11 cellular contexts compared by ENCODE assay signal in genomic region chr17:78474631-78475146, GRCh38.
DNase-seq lines count a peak whose midpoint lies in the region; ATAC-seq and TF ChIP-seq lines count a peak whose summit lies in the region.
"Had no signal": no experiment of that assay in that cellular context is flagged by ENCODE, and none has a peak within 500 bp of the region (broad histone marks: within the 10 kb centered on the region; RNA-seq: fewer than 3 reads in every experiment).

No MANE protein-coding gene starts in this region.

- no peak for TF ChIP-seq CTCF in OCI-LY3 (IDR thresholded peaks at IDR 0.05; ENCODE audit: low read depth, low read length)

- no peak overlapping the region for H3K4me3 Mint-ChIP-seq in stimulated activated effector memory CD8-positive, alpha-beta T cell treated with anti-CD3 and anti-CD28 coated beads, Interleukin-12 subunit alpha, Interleukin-12 subunit beta, amount 100 ng/mL, for 72 hours
- H3K4me3 Mint-ChIP-seq: activated naive CD4-positive, alpha-beta T cell treated with anti-CD3 and anti-CD28 coated beads, Interleukin-2, amount 50 U/mL, for 24 hours had no signal

- peaks cover 29% of the 10 kb centered on the region for H3K4me1 Mint-ChIP-seq in stimulated activated effector memory CD8-positive, alpha-beta T cell treated with anti-CD3 and anti-CD28 coated beads, Interleukin-12 subunit alpha, Interleukin-12 subunit beta, amount 100 ng/mL, for 72 hours
- H3K4me1 Mint-ChIP-seq: activated naive CD4-positive, alpha-beta T cell treated with anti-CD3 and anti-CD28 coated beads, Interleukin-2, amount 50 U/mL, for 24 hours had no signal

- no peaks in the 10 kb centered on the region for H3K9me3 ChIP-seq in OCI-LY3 (ENCODE audit: insufficient read depth, low read length)
- H3K9me3 ChIP-seq: lower lobe of right lung had no signal

- H3K27ac Mint-ChIP-seq in stimulated activated effector memory CD8-positive, alpha-beta T cell treated with anti-CD3 and anti-CD28 coated beads, Interleukin-12 subunit alpha, Interleukin-12 subunit beta, amount 100 ng/mL, for 72 hours: no peak overlapping the region
- H3K27ac Mint-ChIP-seq: activated naive CD4-positive, alpha-beta T cell treated with anti-CD3 and anti-CD28 coated beads, Interleukin-2, amount 50 U/mL, for 24 hours had no signal

- H3K36me3 Mint-ChIP-seq in stimulated activated effector memory CD8-positive, alpha-beta T cell treated with anti-CD3 and anti-CD28 coated beads, Interleukin-12 subunit alpha, Interleukin-12 subunit beta, amount 100 ng/mL, for 72 hours: peaks cover 5% of the 10 kb centered on the region
- H3K36me3 Mint-ChIP-seq: activated naive CD4-positive, alpha-beta T cell treated with anti-CD3 and anti-CD28 coated beads, Interleukin-2, amount 50 U/mL, for 24 hours had no signal

- no peak overlapping the region for H3K9ac ChIP-seq in OCI-LY3 (ENCODE audit: low read length)

- peak overlapping the region; percentile 22; the same call in 1 of the 2 replicates for H3K4me2 ChIP-seq in OCI-LY3 (ENCODE audit: low read length)

- H3K79me2 ChIP-seq in OCI-LY3 (ENCODE audit: low read length): no peaks in the 10 kb centered on the region

- no peaks in the 10 kb centered on the region for H4K20me1 ChIP-seq in OCI-LY3 (ENCODE audit: insufficient read depth, low read length)

- no peak overlapping the region for H3K4me3 ChIP-seq in OCI-LY3 (ENCODE audit: low read length)
- H3K4me3 ChIP-seq: lower lobe of right lung had no signal

- H3K9me3 Mint-ChIP-seq in stimulated activated effector memory CD8-positive, alpha-beta T cell treated with anti-CD3 and anti-CD28 coated beads, Interleukin-12 subunit alpha, Interleukin-12 subunit beta, amount 100 ng/mL, for 72 hours: no peaks in the 10 kb centered on the region
- H3K9me3 Mint-ChIP-seq: activated naive CD4-positive, alpha-beta T cell treated with anti-CD3 and anti-CD28 coated beads, Interleukin-2, amount 50 U/mL, for 24 hours had no signal

- H3K27ac ChIP-seq in OCI-LY3 (ENCODE audit: low read length): peak overlapping the region; percentile 20; the same call in 1 of the 2 replicates
- H3K27ac ChIP-seq: lower lobe of right lung had no signal

- peak; percentile 15 for DNase-seq in activated CD4-positive, alpha-beta T cell treated with anti-CD3 and anti-CD28 coated beads for 48 hours
- DNase-seq in activated CD4-positive, alpha-beta T cell treated with anti-CD3 and anti-CD28 coated beads, Interleukin-2, amount 50 U/mL, for 4 hours: no peak
- DNase-seq in stimulated activated effector memory CD8-positive, alpha-beta T cell treated with anti-CD3 and anti-CD28 coated beads, Interleukin-12 subunit alpha, Interleukin-12 subunit beta, amount 100 ng/mL, for 72 hours (ENCODE audit: low spot score in 2 of 2): peak in 1 of 2 donors; percentile 68
- DNase-seq in hippocampal formation (lab: John Stamatoyannopoulos, UW) (no peak), UCSD-AML1 (lab: John Stamatoyannopoulos, UW; ENCODE audit: unreplicated experiment) (no peak), SKM-1 (lab: John Stamatoyannopoulos, UW; ENCODE audit: unreplicated experiment) (no peak)
- DNase-seq: ACHN, lower lobe of right lung had no signal

- ATAC-seq in HG02678 (IDR thresholded peaks at IDR 0.05; ENCODE audit: unreplicated experiment): peak; percentile 67
- peak; percentile 91 for ATAC-seq in stimulated activated effector memory CD8-positive, alpha-beta T cell treated with anti-CD3 and anti-CD28 coated beads, Interleukin-12 subunit alpha, Interleukin-12 subunit beta, amount 100 ng/mL, for 72 hours

- H3K36me3 ChIP-seq in OCI-LY3 (replicated peaks; ENCODE audit: low read depth, low read length): peaks cover 3% of the 10 kb centered on the region
- H3K36me3 ChIP-seq: lower lobe of right lung had no signal

- H3K27me3 ChIP-seq in OCI-LY3 (ENCODE audit: low read depth, low read length): 0 out of 2 replicates have a peak, but pooled peaks cover 5% of the 10 kb centered on the region

- peaks cover 34% of the 10 kb centered on the region for H3K4me1 ChIP-seq in OCI-LY3 (ENCODE audit: low read length)
- H3K4me1 ChIP-seq: lower lobe of right lung had no signal

- H2AFZ ChIP-seq in OCI-LY3 (ENCODE audit: low read depth, low read length): no peak overlapping the region
